In genomic region chr9:127931092-127931881, GRCh38 we compare ENCODE assay signal across 6 cellular contexts. TPM values are rescaled to one million over a fixed set of nuclear protein-coding genes. Genes with fewer than 3 reads are reported as not detected.
DNase-seq lines count a peak whose midpoint lies in the region; ATAC-seq, FAIRE-seq and TF ChIP-seq lines count a peak whose summit lies in the region.

No MANE protein-coding gene starts in this region.

- TF ChIP-seq CTCF in AG09309 (IDR thresholded peaks at IDR 0.05; ENCODE audit: control insufficient read depth, insufficient read depth, low read depth, low read length, missing control alignments) (no peak), endothelial cell of umbilical vein (IDR thresholded peaks at IDR 0.05; ENCODE audit: extremely low read depth in 1 of 2, insufficient read depth in 1 of 2, low read depth in 1 of 2, low read length in 2 of 2) (no peak)

- peak overlapping the region; percentile 25 for H2AFZ ChIP-seq in endothelial cell of umbilical vein (ENCODE audit: low read depth, low read length)

- POLR2A ChIA-PET in endothelial cell of umbilical vein (lab: Charles Lee), result interaction anchor here (1.1 kb wide), 1 partner anchor 14 kb away, joined by 3 read pairs; no protein-coding TSS in a partner anchor

- no peak for DNase-seq in AG09309 (ENCODE audit: low read depth)
- DNase-seq in NCI-H748 (lab: John Stamatoyannopoulos, UW; ENCODE audit: unreplicated experiment), result peak; percentile 67
- DNase-seq in endothelial cell of umbilical vein (ENCODE audit: low read depth, low spot score), result peak; percentile 49
- DNase-seq in smooth muscle cell of the brain vasculature (ENCODE audit: low read depth, low spot score), result peak; percentile 50
- no peak for DNase-seq in G401 (ENCODE audit: low spot score)

- H3K27ac ChIP-seq in endothelial cell of umbilical vein (ENCODE audit: insufficient read depth, low read depth, low read length), result peak overlapping the region; percentile 67

- intact Hi-C loops in endothelial cell of umbilical vein (cut with micrococcal nuclease), result no loop called here

- H3K79me2 ChIP-seq in endothelial cell of umbilical vein (ENCODE audit: control insufficient read depth, insufficient read depth, low read length), result peaks cover 9% of the 10 kb centered on the region

- peak; percentile 24 for ATAC-seq in GM21529 (IDR thresholded peaks at IDR 0.05; ENCODE audit: unreplicated experiment)

- H4K20me1 ChIP-seq in endothelial cell of umbilical vein (replicated peaks; ENCODE audit: control insufficient read depth, extremely low read depth, insufficient read depth, low read length), result no peaks in the 10 kb centered on the region

- H3K9me1 ChIP-seq in endothelial cell of umbilical vein (replicated peaks; ENCODE audit: control insufficient read depth, extremely low read depth, insufficient read depth, low read length), result no peaks in the 10 kb centered on the region

- peaks cover 23% of the 10 kb centered on the region for H3K4me1 ChIP-seq in endothelial cell of umbilical vein (ENCODE audit: control insufficient read depth, extremely low read depth, insufficient read depth, low read length)

- peaks cover 0 to 3% of the 10 kb centered on the region in 2 experiments for H3K36me3 ChIP-seq in endothelial cell of umbilical vein (ENCODE audit: control insufficient read depth in 2 of 2, extremely low read depth in 1 of 2, insufficient read depth in 2 of 2, low read length in 2 of 2)

- TF ChIP-seq POLR2A in endothelial cell of umbilical vein (IDR thresholded peaks at IDR 0.05; ENCODE audit: low read depth, low read length), result no peak

- no TSS peak for BruUV-seq in endothelial cell of umbilical vein (replicated peaks; lab: Mats Ljungman, UMichigan)

- dilution Hi-C loops in endothelial cell of umbilical vein (cut with MboI; ENCODE audit: extremely low pct_ligation_motif_present, low sequenced_read_pairs), result no loop called here

- FAIRE-seq in endothelial cell of umbilical vein (lab: Jason Lieb, UNC), result peak; percentile 64

- H3K4me3 ChIP-seq in AG09309 (ENCODE audit: control insufficient read depth, low read depth, low read length) (peak overlapping the region; percentile 63), endothelial cell of umbilical vein (replicated peaks in 1 of 3; ENCODE audit: insufficient read depth in 1 of 3, low read depth in 1 of 3, low read length in 3 of 3) (peak overlapping the region; percentile 37 to 54 (median 43))

- H3K4me2 ChIP-seq in endothelial cell of umbilical vein (ENCODE audit: insufficient read depth, low read length), result peak overlapping the region; percentile 84

- in situ Hi-C loops in G401 (cut with HindIII; ENCODE audit: low sequenced_read_pairs), result loop anchor here (25.0 kb wide), 1 partner anchor 169 kb away; no protein-coding TSS in a partner anchor

- CTCF ChIA-PET in endothelial cell of umbilical vein (lab: Charles Lee), result interaction anchor here (1.1 to 2.6 kb wide), 4 partner anchors 11 to 402 kb away, joined by 3 to 13 read pairs (median 6); no protein-coding TSS in a partner anchor

- H3K27me3 ChIP-seq in endothelial cell of umbilical vein (ENCODE audit: control insufficient read depth in 2 of 2, insufficient read depth in 2 of 2, low read length in 2 of 2), result peaks cover 3 to 6% of the 10 kb centered on the region in 2 experiments

- no peaks in the 10 kb centered on the region for H3K9me3 ChIP-seq in endothelial cell of umbilical vein (replicated peaks; ENCODE audit: control insufficient read depth, insufficient read depth, low read length)

- peak overlapping the region; percentile 61 for H3K9ac ChIP-seq in endothelial cell of umbilical vein (replicated peaks; ENCODE audit: extremely low read depth, insufficient read depth, low read length)

TF ChIP-seq in endothelial cell of umbilical vein, 7 proteins besides CTCF, POLR2A, EP300 and RAD21:
- TF ChIP-seq FOS (IDR thresholded peaks at IDR 0.05; ENCODE audit: borderline replicate concordance, insufficient read depth, low read length) (no peak), POLR2AphosphoS5 (IDR thresholded peaks at IDR 0.05; ENCODE audit: insufficient read depth, low read depth, low read length) (peak; percentile 15)

RNA-seq across cellular contexts. Expression of gene PIP5KL1, which starts 0.7 kb away (rescaled TPM):
- 2.9 and 3.8 TPM in 2 replicates for total RNA-seq in endothelial cell of umbilical vein
- 1.5 and 2.3 TPM in 2 replicates for polyA plus RNA-seq in endothelial cell of umbilical vein
- 0.28 and 0.87 TPM in 2 replicates for polyA plus RNA-seq in endothelial cell of umbilical vein (2011; cell fraction: cytosol; rRNA removed)
- 5.1 and 6.2 TPM in 2 replicates for polyA plus RNA-seq in endothelial cell of umbilical vein (2011; cell fraction: nucleus; rRNA removed)
- polyA plus RNA-seq in endothelial cell of umbilical vein (2012), result 0.56 and 1.3 TPM in 2 replicates
- polyA minus RNA-seq in endothelial cell of umbilical vein, result 0.42 and 0.83 TPM in 2 replicates
- 4.0 TPM for polyA minus RNA-seq in endothelial cell of umbilical vein (2011; cell fraction: cytosol; rRNA and poly(A)+ RNA removed)
- 1.6 and 1.8 TPM in 2 replicates for polyA minus RNA-seq in endothelial cell of umbilical vein (2011; cell fraction: nucleus; rRNA and poly(A)+ RNA removed)
- 0.68 and 23.4 TPM in 2 replicates for total RNA-seq in G401 (2014; rRNA removed; shearing (Covaris generic))

RNA-seq across cellular contexts. Expression of gene DPM2, which starts 6.4 kb away (rescaled TPM):
- 41.9 and 47.9 TPM in 2 replicates for total RNA-seq in endothelial cell of umbilical vein
- polyA plus RNA-seq in endothelial cell of umbilical vein, result 63.9 and 85.0 TPM in 2 replicates
- 45.5 and 45.9 TPM in 2 replicates for polyA plus RNA-seq in endothelial cell of umbilical vein (2011; cell fraction: cytosol; rRNA removed)
- 31.6 and 39.0 TPM in 2 replicates for polyA plus RNA-seq in endothelial cell of umbilical vein (2011; cell fraction: nucleus; rRNA removed)
- 38.9 and 45.4 TPM in 2 replicates for polyA plus RNA-seq in endothelial cell of umbilical vein (2012)
- polyA minus RNA-seq in endothelial cell of umbilical vein, result 39.8 and 52.5 TPM in 2 replicates
- 59.2 TPM for polyA minus RNA-seq in endothelial cell of umbilical vein (2011; cell fraction: cytosol; rRNA and poly(A)+ RNA removed)
- 26.8 and 33.0 TPM in 2 replicates for polyA minus RNA-seq in endothelial cell of umbilical vein (2011; cell fraction: nucleus; rRNA and poly(A)+ RNA removed)
- 17.1 and 39.0 TPM in 2 replicates for total RNA-seq in G401 (2014; rRNA removed; shearing (Covaris generic))

RNA-seq across cellular contexts. Expression of gene ST6GALNAC4, which starts 14.4 kb away (rescaled TPM):
- 38.1 and 45.9 TPM in 2 replicates for total RNA-seq in endothelial cell of umbilical vein
- 85.3 and 108 TPM in 2 replicates for polyA plus RNA-seq in endothelial cell of umbilical vein
- polyA plus RNA-seq in endothelial cell of umbilical vein (2011; cell fraction: cytosol; rRNA removed), result 44.2 and 64.3 TPM in 2 replicates
- polyA plus RNA-seq in endothelial cell of umbilical vein (2011; cell fraction: nucleus; rRNA removed), result 38.1 and 41.5 TPM in 2 replicates
- 39.9 and 49.4 TPM in 2 replicates for polyA plus RNA-seq in endothelial cell of umbilical vein (2012)
- 38.1 and 51.5 TPM in 2 replicates for polyA minus RNA-seq in endothelial cell of umbilical vein
- 129 TPM for polyA minus RNA-seq in endothelial cell of umbilical vein (2011; cell fraction: cytosol; rRNA and poly(A)+ RNA removed)
- 19.7 and 26.7 TPM in 2 replicates for polyA minus RNA-seq in endothelial cell of umbilical vein (2011; cell fraction: nucleus; rRNA and poly(A)+ RNA removed)
- total RNA-seq in G401 (2014; rRNA removed; shearing (Covaris generic)), result 31.9 and 32.8 TPM in 2 replicates

RNA-seq across cellular contexts. Expression of gene ST6GALNAC6, which starts 31.9 kb away (rescaled TPM):
- total RNA-seq in endothelial cell of umbilical vein, result 43.0 and 43.5 TPM in 2 replicates
- polyA plus RNA-seq in endothelial cell of umbilical vein, result 78.9 and 93.6 TPM in 2 replicates
- 43.5 and 55.9 TPM in 2 replicates for polyA plus RNA-seq in endothelial cell of umbilical vein (2011; cell fraction: cytosol; rRNA removed)
- polyA plus RNA-seq in endothelial cell of umbilical vein (2011; cell fraction: nucleus; rRNA removed), result 78.4 and 100.0 TPM in 2 replicates
- 27.3 and 41.2 TPM in 2 replicates for polyA plus RNA-seq in endothelial cell of umbilical vein (2012)
- polyA minus RNA-seq in endothelial cell of umbilical vein, result 50.1 and 50.4 TPM in 2 replicates
- polyA minus RNA-seq in endothelial cell of umbilical vein (2011; cell fraction: cytosol; rRNA and poly(A)+ RNA removed), result 17.7 TPM
- 20.0 and 24.0 TPM in 2 replicates for polyA minus RNA-seq in endothelial cell of umbilical vein (2011; cell fraction: nucleus; rRNA and poly(A)+ RNA removed)
- total RNA-seq in G401 (2014; rRNA removed; shearing (Covaris generic)), result 44.8 and 73.0 TPM in 2 replicates

RNA-seq across cellular contexts. Expression of gene EEIG1, which starts 49.5 kb away (rescaled TPM):
- 16.4 and 19.0 TPM in 2 replicates for total RNA-seq in endothelial cell of umbilical vein
- polyA plus RNA-seq in endothelial cell of umbilical vein, result 8.4 and 13.5 TPM in 2 replicates
- 13.6 and 15.5 TPM in 2 replicates for polyA plus RNA-seq in endothelial cell of umbilical vein (2011; cell fraction: cytosol; rRNA removed)
- polyA plus RNA-seq in endothelial cell of umbilical vein (2011; cell fraction: nucleus; rRNA removed), result 15.1 and 16.4 TPM in 2 replicates
- 10.7 and 14.9 TPM in 2 replicates for polyA plus RNA-seq in endothelial cell of umbilical vein (2012)
- polyA minus RNA-seq in endothelial cell of umbilical vein, result 4.3 and 4.4 TPM in 2 replicates
- 8.4 TPM for polyA minus RNA-seq in endothelial cell of umbilical vein (2011; cell fraction: cytosol; rRNA and poly(A)+ RNA removed)
- polyA minus RNA-seq in endothelial cell of umbilical vein (2011; cell fraction: nucleus; rRNA and poly(A)+ RNA removed), result 3.9 and 5.3 TPM in 2 replicates
- 12.4 and 18.6 TPM in 2 replicates for total RNA-seq in G401 (2014; rRNA removed; shearing (Covaris generic))

Comparison
In these comparisons a context has a peak if more than half of its experiments do, and no peak if none do; other contexts are left out.
1. DNase-seq: peak in NCI-H748 (single experiment), endothelial cell of umbilical vein (single experiment) and smooth muscle cell of the brain vasculature (single experiment); none in AG09309 (single experiment) and G401 (single experiment).